In the genomic region with DNA sequence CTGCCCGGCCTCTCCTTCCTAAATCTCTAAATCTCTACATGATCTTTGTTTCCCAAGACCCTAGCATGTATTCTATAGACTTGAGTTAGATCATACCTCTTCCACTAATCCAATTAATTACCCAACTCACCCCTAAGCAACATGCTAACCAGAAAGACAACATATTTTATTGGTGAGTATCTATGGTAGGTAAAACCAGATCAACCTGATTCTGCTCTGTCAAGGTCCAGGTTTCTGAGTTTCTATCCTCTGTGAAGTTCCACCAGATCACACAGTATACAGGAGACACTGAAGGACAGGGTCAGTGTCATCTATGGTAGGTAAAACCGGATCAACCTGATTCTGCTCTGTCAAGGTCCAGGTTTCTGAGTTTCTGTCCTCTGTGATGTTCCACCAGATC, we compare ENCODE assay signal across 24 cellular contexts.
DNase-seq lines count a peak whose midpoint lies in the region; ATAC-seq and TF ChIP-seq lines count a peak whose summit lies in the region.
"Had no signal": no experiment of that assay in that cellular context is flagged by ENCODE, and none has a peak within 500 bp of the region (broad histone marks: within the 10 kb centered on the region; RNA-seq: fewer than 3 reads in every experiment).

No MANE protein-coding gene starts in this region.

- no peak for TF ChIP-seq POLR2A in esophagus squamous epithelium (IDR thresholded peaks at IDR 0.05)

- H3K27ac ChIP-seq in RWPE2 (ENCODE audit: poor library complexity, severe bottlenecking) = no peak overlapping the region
- H3K27ac ChIP-seq in esophagus squamous epithelium = peak overlapping the region in 3 of 4 donors; percentile 50 to 73 (median 73)
- no peak overlapping the region for H3K27ac ChIP-seq in effector memory CD4-positive, alpha-beta T cell (ENCODE audit: insufficient read depth, low read length, poor library complexity, severe bottlenecking)
- no peak overlapping the region for H3K27ac ChIP-seq in aorta (ENCODE audit: low read depth in 1 of 2, low read length in 2 of 2)
- H3K27ac ChIP-seq: 22Rv1, GM23248, HL-60, SJCRH30 had no signal

- intact Hi-C loops in esophagus squamous epithelium (cut with DNase I) = no loop called here
- intact Hi-C loops in aorta (cut with DNase I) = no loop called here

- peak; percentile 52 for DNase-seq in DMS53 (lab: John Stamatoyannopoulos, UW)
- DNase-seq in DMS53 treated with DMSO at 0.1 percent for 48 hours (lab: John Stamatoyannopoulos, UW; ENCODE audit: unreplicated experiment) = no peak
- no peak for DNase-seq in RWPE2 (ENCODE audit: low spot score)
- DNase-seq in esophagus squamous epithelium (lab: John Stamatoyannopoulos, UW) = no peak
- no peak for DNase-seq in effector memory CD4-positive, alpha-beta T cell
- DNase-seq in aorta = no peak
- no peak for DNase-seq in RPMI8226
- DNase-seq: BE2C; CD8-positive, alpha-beta memory T cell; DMS 273 treated with DMSO at 0.1 percent for 48 hours; DND-41; GM23248; H7; NCI-H1092 treated with DMSO at 0.1 percent for 48 hours; NCI-H1436 treated with DMSO at 0.1 percent for 48 hours; NCI-H1930; NCI-H2107; NCI-H524; NCI-H774; NK-92 treated with Interleukin-12 subunit alpha and Interleukin-12 subunit beta, amount 100 ng/mL, for 24 hours; SJCRH30 had no signal

- H3K4me3 ChIP-seq in RWPE2 (ENCODE audit: severe bottlenecking) = no peak overlapping the region
- H3K4me3 ChIP-seq in esophagus squamous epithelium = no peak overlapping the region
- H3K4me3 ChIP-seq in effector memory CD4-positive, alpha-beta T cell (ENCODE audit: insufficient read depth, low read depth, low read length, poor library complexity, severe bottlenecking) = no peak overlapping the region
- no peak overlapping the region for H3K4me3 ChIP-seq in aorta (ENCODE audit: low read length in 2 of 2)
- H3K4me3 ChIP-seq: GM23248, SJCRH30 had no signal

- TF ChIP-seq CTCF in RWPE2 (IDR thresholded peaks at IDR 0.05; ENCODE audit: poor library complexity, severe bottlenecking) = no peak
- no peak for TF ChIP-seq CTCF in esophagus squamous epithelium (IDR thresholded peaks at IDR 0.05)

- WGBS in esophagus squamous epithelium, 2 donors = 52 to 66% methylated on average over 2 of the region's 2 CpGs
- 98 to 100% methylated on average over 2 of the region's 2 CpGs for WGBS in aorta, 2 donors

- ATAC-seq in RWPE2 (ENCODE audit: low read depth) (peak; percentile 40; the same call in 2 of the 3 replicates), aorta (ENCODE audit: low FRiP score) (no peak)
- ATAC-seq: SK-N-SH treated with all-trans-retinoic acid at 6 μM for 48 hours had no signal

- H3K36me3 ChIP-seq in RWPE2 (ENCODE audit: low read depth) = no peaks in the 10 kb centered on the region
- H3K36me3 ChIP-seq in esophagus squamous epithelium = no peaks in the 10 kb centered on the region
- no peaks in the 10 kb centered on the region for H3K36me3 ChIP-seq in effector memory CD4-positive, alpha-beta T cell (ENCODE audit: control insufficient read depth, insufficient read depth, low read length)
- H3K36me3 ChIP-seq in aorta (ENCODE audit: control insufficient read depth in 1 of 2, insufficient read depth in 2 of 2, low read length in 1 of 2) = no peaks in the 10 kb centered on the region
- H3K36me3 ChIP-seq: BE2C, SJCRH30 had no signal

- H3K27me3 ChIP-seq in RWPE2 (ENCODE audit: insufficient read depth, poor library complexity, severe bottlenecking) (no peaks in the 10 kb centered on the region), esophagus squamous epithelium (no peaks in the 10 kb centered on the region), aorta (ENCODE audit: control insufficient read depth in 1 of 2, insufficient read depth in 2 of 2, low read length in 1 of 2) (no peaks in the 10 kb centered on the region)
- no peaks in the 10 kb centered on the region for H3K27me3 ChIP-seq in effector memory CD4-positive, alpha-beta T cell (replicated peaks; ENCODE audit: control insufficient read depth, insufficient read depth, low read length, poor library complexity, severe bottlenecking)
- H3K27me3 ChIP-seq: BE2C, SJCRH30 had no signal

- H3K9me3 ChIP-seq in RWPE2 (ENCODE audit: severe bottlenecking) (no peaks in the 10 kb centered on the region), esophagus squamous epithelium (no peaks in the 10 kb centered on the region), aorta (ENCODE audit: control insufficient read depth, low read length) (no peaks in the 10 kb centered on the region)
- H3K9me3 ChIP-seq in effector memory CD4-positive, alpha-beta T cell (ENCODE audit: control insufficient read depth, low read length) = no peaks in the 10 kb centered on the region
- H3K9me3 ChIP-seq: BE2C, SJCRH30 had no signal

- H3K4me1 ChIP-seq in RWPE2 (ENCODE audit: insufficient read depth, poor library complexity, severe bottlenecking) (peaks cover 6% of the 10 kb centered on the region), esophagus squamous epithelium (peaks cover 0 to 44% (median 0%) of the 10 kb centered on the region in 3 donors), aorta (ENCODE audit: control insufficient read depth in 1 of 2, insufficient read depth in 2 of 2, low read length in 2 of 2) (no peaks in the 10 kb centered on the region)
- H3K4me1 ChIP-seq in effector memory CD4-positive, alpha-beta T cell (ENCODE audit: control insufficient read depth, insufficient read depth, low read length, poor library complexity, severe bottlenecking) = no peaks in the 10 kb centered on the region
- H3K4me1 ChIP-seq: BE2C had no signal

Comparison
In these comparisons a context has a peak if more than half of its experiments do, and no peak if none do; other contexts are left out.
1. H3K27ac ChIP-seq: peak in esophagus squamous epithelium (3 of 4); none in RWPE2 (single experiment), effector memory CD4-positive, alpha-beta T cell (single experiment) and aorta (0 of 2).